In genomic region chr7:2440608-2441245, GRCh38 we compare ENCODE assay signal across 1 cellular context.
TF ChIP-seq lines count a peak whose summit lies in the region.

No MANE protein-coding gene starts in this region.

TF ChIP-seq in GM23338, 12 proteins besides CTCF, POLR2A, EP300 and RAD21:
- TF ChIP-seq, protein P1, sequence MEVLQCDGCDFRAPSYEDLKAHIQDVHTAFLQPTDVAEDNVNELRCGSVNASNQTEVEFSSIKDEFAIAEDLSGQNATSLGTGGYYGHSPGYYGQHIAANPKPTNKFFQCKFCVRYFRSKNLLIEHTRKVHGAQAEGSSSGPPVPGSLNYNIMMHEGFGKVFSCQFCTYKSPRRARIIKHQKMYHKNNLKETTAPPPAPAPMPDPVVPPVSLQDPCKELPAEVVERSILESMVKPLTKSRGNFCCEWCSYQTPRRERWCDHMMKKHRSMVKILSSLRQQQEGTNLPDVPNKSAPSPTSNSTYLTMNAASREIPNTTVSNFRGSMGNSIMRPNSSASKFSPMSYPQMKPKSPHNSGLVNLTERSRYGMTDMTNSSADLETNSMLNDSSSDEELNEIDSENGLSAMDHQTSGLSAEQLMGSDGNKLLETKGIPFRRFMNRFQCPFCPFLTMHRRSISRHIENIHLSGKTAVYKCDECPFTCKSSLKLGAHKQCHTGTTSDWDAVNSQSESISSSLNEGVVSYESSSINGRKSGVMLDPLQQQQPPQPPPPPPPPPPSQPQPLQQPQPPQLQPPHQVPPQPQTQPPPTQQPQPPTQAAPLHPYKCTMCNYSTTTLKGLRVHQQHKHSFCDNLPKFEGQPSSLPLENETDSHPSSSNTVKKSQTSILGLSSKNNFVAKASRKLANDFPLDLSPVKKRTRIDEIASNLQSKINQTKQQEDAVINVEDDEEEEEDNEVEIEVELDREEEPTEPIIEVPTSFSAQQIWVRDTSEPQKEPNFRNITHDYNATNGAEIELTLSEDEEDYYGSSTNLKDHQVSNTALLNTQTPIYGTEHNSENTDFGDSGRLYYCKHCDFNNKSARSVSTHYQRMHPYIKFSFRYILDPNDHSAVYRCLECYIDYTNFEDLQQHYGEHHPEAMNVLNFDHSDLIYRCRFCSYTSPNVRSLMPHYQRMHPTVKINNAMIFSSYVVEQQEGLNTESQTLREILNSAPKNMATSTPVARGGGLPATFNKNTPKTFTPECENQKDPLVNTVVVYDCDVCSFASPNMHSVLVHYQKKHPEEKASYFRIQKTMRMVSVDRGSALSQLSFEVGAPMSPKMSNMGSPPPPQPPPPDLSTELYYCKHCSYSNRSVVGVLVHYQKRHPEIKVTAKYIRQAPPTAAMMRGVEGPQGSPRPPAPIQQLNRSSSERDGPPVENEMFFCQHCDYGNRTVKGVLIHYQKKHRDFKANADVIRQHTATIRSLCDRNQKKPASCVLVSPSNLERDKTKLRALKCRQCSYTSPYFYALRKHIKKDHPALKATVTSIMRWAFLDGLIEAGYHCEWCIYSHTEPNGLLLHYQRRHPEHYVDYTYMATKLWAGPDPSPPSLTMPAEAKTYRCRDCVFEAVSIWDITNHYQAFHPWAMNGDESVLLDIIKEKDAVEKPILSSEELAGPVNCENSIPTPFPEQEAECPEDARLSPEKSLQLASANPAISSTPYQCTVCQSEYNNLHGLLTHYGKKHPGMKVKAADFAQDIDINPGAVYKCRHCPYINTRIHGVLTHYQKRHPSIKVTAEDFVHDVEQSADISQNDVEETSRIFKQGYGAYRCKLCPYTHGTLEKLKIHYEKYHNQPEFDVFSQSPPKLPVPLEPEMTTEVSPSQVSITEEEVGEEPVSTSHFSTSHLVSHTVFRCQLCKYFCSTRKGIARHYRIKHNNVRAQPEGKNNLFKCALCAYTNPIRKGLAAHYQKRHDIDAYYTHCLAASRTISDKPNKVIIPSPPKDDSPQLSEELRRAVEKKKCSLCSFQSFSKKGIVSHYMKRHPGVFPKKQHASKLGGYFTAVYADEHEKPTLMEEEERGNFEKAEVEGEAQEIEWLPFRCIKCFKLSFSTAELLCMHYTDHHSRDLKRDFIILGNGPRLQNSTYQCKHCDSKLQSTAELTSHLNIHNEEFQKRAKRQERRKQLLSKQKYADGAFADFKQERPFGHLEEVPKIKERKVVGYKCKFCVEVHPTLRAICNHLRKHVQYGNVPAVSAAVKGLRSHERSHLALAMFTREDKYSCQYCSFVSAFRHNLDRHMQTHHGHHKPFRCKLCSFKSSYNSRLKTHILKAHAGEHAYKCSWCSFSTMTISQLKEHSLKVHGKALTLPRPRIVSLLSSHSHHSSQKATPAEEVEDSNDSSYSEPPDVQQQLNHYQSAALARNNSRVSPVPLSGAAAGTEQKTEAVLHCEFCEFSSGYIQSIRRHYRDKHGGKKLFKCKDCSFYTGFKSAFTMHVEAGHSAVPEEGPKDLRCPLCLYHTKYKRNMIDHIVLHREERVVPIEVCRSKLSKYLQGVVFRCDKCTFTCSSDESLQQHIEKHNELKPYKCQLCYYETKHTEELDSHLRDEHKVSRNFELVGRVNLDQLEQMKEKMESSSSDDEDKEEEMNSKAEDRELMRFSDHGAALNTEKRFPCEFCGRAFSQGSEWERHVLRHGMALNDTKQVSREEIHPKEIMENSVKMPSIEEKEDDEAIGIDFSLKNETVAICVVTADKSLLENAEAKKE (CRISPR knock-in tag; IDR thresholded peaks at IDR 0.05) = no peak
- no peak for TF ChIP-seq EZH2 (IDR thresholded peaks at IDR 0.05; ENCODE audit: low read depth, unreplicated experiment)
- no peak for TF ChIP-seq NANOG (IDR thresholded peaks at IDR 0.05; ENCODE audit: borderline replicate concordance)
- TF ChIP-seq EZH2phosphoT487 (IDR thresholded peaks at IDR 0.05; ENCODE audit: unreplicated experiment) = no peak
- TF ChIP-seq ETS1 (IDR thresholded peaks at IDR 0.05) = no peak
- TF ChIP-seq STAT1 (IDR thresholded peaks at IDR 0.05; ENCODE audit: unreplicated experiment) = no peak
- TF ChIP-seq ZNF331 (CRISPR knock-in tag; IDR thresholded peaks at IDR 0.05; ENCODE audit: low read depth) = no peak
- TF ChIP-seq, protein P2, sequence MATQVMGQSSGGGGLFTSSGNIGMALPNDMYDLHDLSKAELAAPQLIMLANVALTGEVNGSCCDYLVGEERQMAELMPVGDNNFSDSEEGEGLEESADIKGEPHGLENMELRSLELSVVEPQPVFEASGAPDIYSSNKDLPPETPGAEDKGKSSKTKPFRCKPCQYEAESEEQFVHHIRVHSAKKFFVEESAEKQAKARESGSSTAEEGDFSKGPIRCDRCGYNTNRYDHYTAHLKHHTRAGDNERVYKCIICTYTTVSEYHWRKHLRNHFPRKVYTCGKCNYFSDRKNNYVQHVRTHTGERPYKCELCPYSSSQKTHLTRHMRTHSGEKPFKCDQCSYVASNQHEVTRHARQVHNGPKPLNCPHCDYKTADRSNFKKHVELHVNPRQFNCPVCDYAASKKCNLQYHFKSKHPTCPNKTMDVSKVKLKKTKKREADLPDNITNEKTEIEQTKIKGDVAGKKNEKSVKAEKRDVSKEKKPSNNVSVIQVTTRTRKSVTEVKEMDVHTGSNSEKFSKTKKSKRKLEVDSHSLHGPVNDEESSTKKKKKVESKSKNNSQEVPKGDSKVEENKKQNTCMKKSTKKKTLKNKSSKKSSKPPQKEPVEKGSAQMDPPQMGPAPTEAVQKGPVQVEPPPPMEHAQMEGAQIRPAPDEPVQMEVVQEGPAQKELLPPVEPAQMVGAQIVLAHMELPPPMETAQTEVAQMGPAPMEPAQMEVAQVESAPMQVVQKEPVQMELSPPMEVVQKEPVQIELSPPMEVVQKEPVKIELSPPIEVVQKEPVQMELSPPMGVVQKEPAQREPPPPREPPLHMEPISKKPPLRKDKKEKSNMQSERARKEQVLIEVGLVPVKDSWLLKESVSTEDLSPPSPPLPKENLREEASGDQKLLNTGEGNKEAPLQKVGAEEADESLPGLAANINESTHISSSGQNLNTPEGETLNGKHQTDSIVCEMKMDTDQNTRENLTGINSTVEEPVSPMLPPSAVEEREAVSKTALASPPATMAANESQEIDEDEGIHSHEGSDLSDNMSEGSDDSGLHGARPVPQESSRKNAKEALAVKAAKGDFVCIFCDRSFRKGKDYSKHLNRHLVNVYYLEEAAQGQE (IDR thresholded peaks at IDR 0.05; ENCODE audit: unreplicated experiment) = no peak
- TF ChIP-seq JUNB (IDR thresholded peaks at IDR 0.05; ENCODE audit: unreplicated experiment) = no peak
- TF ChIP-seq ZNF114 (CRISPR knock-in tag; IDR thresholded peaks at IDR 0.05) = no peak
- no peak for TF ChIP-seq POLR2AphosphoS5 (IDR thresholded peaks at IDR 0.05; ENCODE audit: low read depth)
- no peak for TF ChIP-seq CREB1 (CRISPR knock-in tag; IDR thresholded peaks at IDR 0.05; ENCODE audit: low read depth)
